Comparison of ENCODE assay signal across 7 cellular contexts in genomic region chr6:33318426-33319073, GRCh38. TPM values are rescaled to one million over a fixed set of nuclear protein-coding genes. Genes with fewer than 3 reads are reported as not detected.
DNase-seq lines count a peak whose midpoint lies in the region; ATAC-seq and TF ChIP-seq lines count a peak whose summit lies in the region.

No MANE protein-coding gene starts in this region.

- no peak for ATAC-seq in stimulated activated naive B cell treated with anti-CD40 and anti-IgM and Interleukin-4, amounts not matched to agents 10 μg/mL and 1 μg/mL and 100 μg/mL, for 72 hours (replicated peaks)

- H3K4me1 Mint-ChIP-seq in activated T-helper 1 cell treated with anti-CD3 and anti-CD28 coated beads, Interleukin-12 subunit alpha, Interleukin-12 subunit beta, Interleukin-2, Interleukin-4 antibody, amounts not matched to agents 30 ng/mL and 10 ng/mL and 1 ng/mL, durations not matched to agents 14 hours and 24 hours and 36 hours (ENCODE audit: low read depth) = peaks cover 81% of the 10 kb centered on the region
- H3K4me1 Mint-ChIP-seq in stimulated activated naive B cell treated with anti-CD40 and anti-IgM and Interleukin-4, amounts not matched to agents 10 μg/mL and 1 μg/mL and 100 μg/mL, for 72 hours = peaks cover 64 to 83% of the 10 kb centered on the region in 2 donors

- no peaks in the 10 kb centered on the region for H3K9me3 Mint-ChIP-seq in activated T-helper 1 cell treated with anti-CD3 and anti-CD28 coated beads, Interleukin-12 subunit alpha, Interleukin-12 subunit beta, Interleukin-2, Interleukin-4 antibody, amounts not matched to agents 30 ng/mL and 10 ng/mL and 1 ng/mL, durations not matched to agents 14 hours and 24 hours and 36 hours
- H3K9me3 Mint-ChIP-seq in stimulated activated naive B cell treated with anti-CD40 and anti-IgM and Interleukin-4, amounts not matched to agents 10 μg/mL and 1 μg/mL and 100 μg/mL, for 72 hours = no peaks in the 10 kb centered on the region

- intact Hi-C loops in activated T-helper 1 cell treated with anti-CD3 and anti-CD28 coated beads, Interleukin-12 subunit alpha, Interleukin-12 subunit beta, Interleukin-2, Interleukin-4 antibody, amounts not matched to agents 30 ng/mL and 10 ng/mL and 1 ng/mL, durations not matched to agents 14 hours and 24 hours and 36 hours (cut with micrococcal nuclease) = loop anchor here (1.0 kb wide), 4 partner anchors 20 to 136 kb away; partner anchors contain the start of genes KIFC1, RGL2 and ZBTB9

- DNase-seq in HFF-Myc (ENCODE audit: extremely low read depth, low read depth) = no peak
- no peak for DNase-seq in activated T-helper 1 cell treated with anti-CD3 and anti-CD28 coated beads, Interleukin-12 subunit alpha, Interleukin-12 subunit beta, Interleukin-2, Interleukin-4 antibody, amounts not matched to agents 30 ng/mL and 10 ng/mL and 1 ng/mL, durations not matched to agents 14 hours and 24 hours and 36 hours (ENCODE audit: low spot score)
- DNase-seq in stimulated activated naive B cell treated with anti-CD40 and anti-IgM and Interleukin-4, amounts not matched to agents 10 μg/mL and 1 μg/mL and 100 μg/mL, for 72 hours = no peak
- DNase-seq in COLO829 (ENCODE audit: low spot score) = no peak
- no peak for DNase-seq in CD1c-positive myeloid dendritic cell (ENCODE audit: extremely low spot score)
- no peak for DNase-seq in RKO (ENCODE audit: low spot score)

- H3K4me3 ChIP-seq in HFF-Myc (replicated peaks; ENCODE audit: low read depth, low read length) (peak overlapping the region; percentile 48), iPS-18c (ENCODE audit: insufficient read depth, low read depth, low read length) (peak overlapping the region; percentile 78)

- H3K36me3 Mint-ChIP-seq in activated T-helper 1 cell treated with anti-CD3 and anti-CD28 coated beads, Interleukin-12 subunit alpha, Interleukin-12 subunit beta, Interleukin-2, Interleukin-4 antibody, amounts not matched to agents 30 ng/mL and 10 ng/mL and 1 ng/mL, durations not matched to agents 14 hours and 24 hours and 36 hours (ENCODE audit: low read depth) = peaks cover 47% of the 10 kb centered on the region
- peaks cover 56 to 82% of the 10 kb centered on the region in 2 donors for H3K36me3 Mint-ChIP-seq in stimulated activated naive B cell treated with anti-CD40 and anti-IgM and Interleukin-4, amounts not matched to agents 10 μg/mL and 1 μg/mL and 100 μg/mL, for 72 hours

- H3K4me3 Mint-ChIP-seq in activated T-helper 1 cell treated with anti-CD3 and anti-CD28 coated beads, Interleukin-12 subunit alpha, Interleukin-12 subunit beta, Interleukin-2, Interleukin-4 antibody, amounts not matched to agents 30 ng/mL and 10 ng/mL and 1 ng/mL, durations not matched to agents 14 hours and 24 hours and 36 hours = peak overlapping the region; percentile 97
- H3K4me3 Mint-ChIP-seq in stimulated activated naive B cell treated with anti-CD40 and anti-IgM and Interleukin-4, amounts not matched to agents 10 μg/mL and 1 μg/mL and 100 μg/mL, for 72 hours = peak overlapping the region; percentile 97 to 98

- H3K27me3 Mint-ChIP-seq in activated T-helper 1 cell treated with anti-CD3 and anti-CD28 coated beads, Interleukin-12 subunit alpha, Interleukin-12 subunit beta, Interleukin-2, Interleukin-4 antibody, amounts not matched to agents 30 ng/mL and 10 ng/mL and 1 ng/mL, durations not matched to agents 14 hours and 24 hours and 36 hours (ENCODE audit: insufficient read depth) = no peaks in the 10 kb centered on the region
- H3K27me3 Mint-ChIP-seq in stimulated activated naive B cell treated with anti-CD40 and anti-IgM and Interleukin-4, amounts not matched to agents 10 μg/mL and 1 μg/mL and 100 μg/mL, for 72 hours = no peaks in the 10 kb centered on the region

- H3K27ac Mint-ChIP-seq in activated T-helper 1 cell treated with anti-CD3 and anti-CD28 coated beads, Interleukin-12 subunit alpha, Interleukin-12 subunit beta, Interleukin-2, Interleukin-4 antibody, amounts not matched to agents 30 ng/mL and 10 ng/mL and 1 ng/mL, durations not matched to agents 14 hours and 24 hours and 36 hours = peak overlapping the region; percentile 94
- H3K27ac Mint-ChIP-seq in stimulated activated naive B cell treated with anti-CD40 and anti-IgM and Interleukin-4, amounts not matched to agents 10 μg/mL and 1 μg/mL and 100 μg/mL, for 72 hours = peak overlapping the region; percentile 99

- TF ChIP-seq CTCF in HFF-Myc (IDR thresholded peaks at IDR 0.05; ENCODE audit: low read depth, low read length, missing control alignments) = no peak

- peaks cover 2% of the 10 kb centered on the region for H3K9me3 ChIP-seq in iPS-18c (ENCODE audit: control insufficient read depth, insufficient read depth, low read length)

RNA-seq across cellular contexts. Expression of gene ZBTB22, which starts 1.0 kb away (rescaled TPM):
- 12.5 and 14.7 TPM in 2 replicates for total RNA-seq in activated T-helper 1 cell treated with anti-CD3 and anti-CD28 coated beads, Interleukin-12 subunit alpha, Interleukin-12 subunit beta, Interleukin-2, Interleukin-4 antibody, amounts not matched to agents 30 ng/mL and 10 ng/mL and 1 ng/mL, durations not matched to agents 14 hours and 24 hours and 36 hours

RNA-seq across cellular contexts. Expression of gene DAXX, which starts 4.2 kb away (rescaled TPM):
- total RNA-seq in activated T-helper 1 cell treated with anti-CD3 and anti-CD28 coated beads, Interleukin-12 subunit alpha, Interleukin-12 subunit beta, Interleukin-2, Interleukin-4 antibody, amounts not matched to agents 30 ng/mL and 10 ng/mL and 1 ng/mL, durations not matched to agents 14 hours and 24 hours and 36 hours = 66.3 and 69.3 TPM in 2 replicates

RNA-seq across cellular contexts. Expression of gene TAPBP, which starts 4.7 kb away (rescaled TPM):
- 264 and 265 TPM in 2 replicates for total RNA-seq in activated T-helper 1 cell treated with anti-CD3 and anti-CD28 coated beads, Interleukin-12 subunit alpha, Interleukin-12 subunit beta, Interleukin-2, Interleukin-4 antibody, amounts not matched to agents 30 ng/mL and 10 ng/mL and 1 ng/mL, durations not matched to agents 14 hours and 24 hours and 36 hours

RNA-seq across cellular contexts. Expression of gene RGL2, which starts 19.8 kb away (rescaled TPM):
- 27.6 and 28.0 TPM in 2 replicates for total RNA-seq in activated T-helper 1 cell treated with anti-CD3 and anti-CD28 coated beads, Interleukin-12 subunit alpha, Interleukin-12 subunit beta, Interleukin-2, Interleukin-4 antibody, amounts not matched to agents 30 ng/mL and 10 ng/mL and 1 ng/mL, durations not matched to agents 14 hours and 24 hours and 36 hours

RNA-seq across cellular contexts. Expression of gene PFDN6, which starts 29.1 kb away (rescaled TPM):
- total RNA-seq in activated T-helper 1 cell treated with anti-CD3 and anti-CD28 coated beads, Interleukin-12 subunit alpha, Interleukin-12 subunit beta, Interleukin-2, Interleukin-4 antibody, amounts not matched to agents 30 ng/mL and 10 ng/mL and 1 ng/mL, durations not matched to agents 14 hours and 24 hours and 36 hours = 122 and 126 TPM in 2 replicates
